ENCODE assay signal across 21 cellular contexts in the genomic region with DNA sequence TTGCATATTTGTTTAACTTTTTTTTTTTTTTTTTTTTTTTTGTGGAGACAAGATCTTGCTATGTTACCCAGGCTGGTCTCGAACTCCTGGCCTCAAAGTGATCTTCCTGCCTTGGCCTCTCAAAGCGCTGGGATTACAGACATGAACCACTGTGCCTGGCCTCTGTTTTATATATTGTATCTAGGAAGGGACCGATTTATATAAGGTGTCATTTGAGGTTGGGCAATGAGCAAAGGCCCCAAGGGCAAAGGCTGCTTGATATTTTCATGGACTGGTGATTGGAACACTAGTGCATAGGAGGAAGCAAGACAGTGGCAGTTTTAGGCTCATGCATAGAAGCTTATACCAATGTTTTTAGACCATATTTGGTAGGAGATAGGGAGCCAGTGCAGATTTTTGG. TPM values are rescaled to one million over a fixed set of nuclear protein-coding genes. Genes with fewer than 3 reads are reported as not detected.
DNase-seq lines count a peak whose midpoint lies in the region; ATAC-seq and TF ChIP-seq lines count a peak whose summit lies in the region.
"Had no signal": no experiment of that assay in that cellular context is flagged by ENCODE, and none has a peak within 500 bp of the region (broad histone marks: within the 10 kb centered on the region; RNA-seq: fewer than 3 reads in every experiment).

No MANE protein-coding gene starts in this region.

- H3K36me3 ChIP-seq in colonic mucosa (no peaks in the 10 kb centered on the region), mucosa of descending colon (ENCODE audit: low read depth) (no peaks in the 10 kb centered on the region), transverse colon (no peaks in the 10 kb centered on the region), MG63 (no peaks in the 10 kb centered on the region)
- H3K36me3 ChIP-seq: BE2C, HAP-1 had no signal

- H3K27me3 Mint-ChIP-seq in neural crest cell (ENCODE audit: low read depth): no peaks in the 10 kb centered on the region
- no peaks in the 10 kb centered on the region for H3K27me3 Mint-ChIP-seq in activated CD4-positive, alpha-beta memory T cell treated with anti-CD3 and anti-CD28 coated beads for 36 hours
- H3K27me3 Mint-ChIP-seq: CD4-positive, alpha-beta T cell; CD8-positive, alpha-beta memory T cell had no signal

- in situ Hi-C loops in transverse colon (cut with MboI; ENCODE audit: low pct_ligation_motif_present in 1 of 4, low pct_unique_long_range_greater_than_20kb in 1 of 4, low sequenced_read_pairs in 3 of 4): loop anchor here in 2 of 4 donors (10.0 to 25.0 kb wide), 2 partner anchors 101 to 109 kb away; no protein-coding TSS in a partner anchor

- no peaks in the 10 kb centered on the region for H3K27me3 ChIP-seq in colonic mucosa
- no peaks in the 10 kb centered on the region for H3K27me3 ChIP-seq in transverse colon
- no peaks in the 10 kb centered on the region for H3K27me3 ChIP-seq in MG63
- H3K27me3 ChIP-seq: BE2C; BLaER1 treated with 17β-estradiol and CSF1 and Interleukin-3, amounts not matched to agents 10 nM and 100 nM had no signal

- H3K4me1 ChIP-seq in colonic mucosa (no peaks in the 10 kb centered on the region), mucosa of descending colon (ENCODE audit: low read depth) (peaks cover 17% of the 10 kb centered on the region), transverse colon (peaks cover 0 to 45% (median 26%) of the 10 kb centered on the region in 4 donors)

- 85% methylated on average over 3 of the region's 3 CpGs; no CpG with 5 or more reads in 1 of the 2 donors for WGBS in transverse colon (ENCODE audit: low coverage in 1 of 2), 2 donors

- H3K27ac Mint-ChIP-seq in neural crest cell (ENCODE audit: unreplicated experiment): no peak overlapping the region
- H3K27ac Mint-ChIP-seq in activated CD4-positive, alpha-beta memory T cell treated with anti-CD3 and anti-CD28 coated beads for 36 hours: no peak overlapping the region
- H3K27ac Mint-ChIP-seq: CD4-positive, alpha-beta T cell had no signal

- peak overlapping the region in 1 of 2 donors; percentile 28 for H3K9ac ChIP-seq in colonic mucosa (ENCODE audit: low read depth in 2 of 2, low read length in 2 of 2)
- H3K9ac ChIP-seq: BLaER1 treated with 17β-estradiol and CSF1 and Interleukin-3, amounts not matched to agents 10 nM and 100 nM had no signal

- no peaks in the 10 kb centered on the region for H3K36me3 Mint-ChIP-seq in neural crest cell (ENCODE audit: low read depth)
- H3K36me3 Mint-ChIP-seq in activated CD4-positive, alpha-beta memory T cell treated with anti-CD3 and anti-CD28 coated beads for 36 hours: no peaks in the 10 kb centered on the region

- DNase-seq in colonic mucosa: no peak
- DNase-seq in mucosa of descending colon: no peak
- DNase-seq in neural crest cell (ENCODE audit: low read depth, low spot score): no peak
- peak; percentile 48 for DNase-seq in transverse colon
- DNase-seq in GM19240 (ENCODE audit: insufficient read length, low spot score): no peak
- no peak for DNase-seq in activated CD4-positive, alpha-beta memory T cell treated with anti-CD3 and anti-CD28 coated beads for 36 hours
- no peak for DNase-seq in MG63
- no peak for DNase-seq in stimulated activated CD4-positive, alpha-beta T cell treated with anti-CD3 and anti-CD28 coated beads, Interleukin-12 subunit alpha, Interleukin-12 subunit beta, amount 100 ng/mL, for 4 hours
- DNase-seq: AML-193; BE2C; CD4-positive, alpha-beta T cell; CD8-positive, alpha-beta memory T cell; DMS 273 treated with DMSO at 0.1 percent for 48 hours; DMS79; EL; GDM1; GOT3 had no signal

- H3K4me3 ChIP-seq in colonic mucosa (no peak overlapping the region), mucosa of descending colon (no peak overlapping the region), transverse colon (peak overlapping the region in 2 of 4 donors; percentile 1 to 78), MG63 (no peak overlapping the region)
- H3K4me3 ChIP-seq: BLaER1 treated with 17β-estradiol and CSF1 and Interleukin-3, amounts not matched to agents 10 nM and 100 nM; GM12878; HAP-1 had no signal

- CTCF ChIA-PET in activated CD4-positive, alpha-beta memory T cell treated with anti-CD3 and anti-CD28 coated beads for 36 hours (lab: Charles Lee): interaction anchor here (3.9 to 7.1 kb wide), 3 partner anchors 28 to 131 kb away, joined by 16 to 172 read pairs (median 59); no protein-coding TSS in a partner anchor

- peak overlapping the region; percentile 50 for H3K4me3 Mint-ChIP-seq in neural crest cell
- no peak overlapping the region for H3K4me3 Mint-ChIP-seq in activated CD4-positive, alpha-beta memory T cell treated with anti-CD3 and anti-CD28 coated beads for 36 hours
- H3K4me3 Mint-ChIP-seq: CD14-positive monocyte; CD4-positive, alpha-beta T cell; CD8-positive, alpha-beta memory T cell had no signal

- TF ChIP-seq CTCF in colonic mucosa (IDR thresholded peaks at IDR 0.05) (no peak), mucosa of descending colon (IDR thresholded peaks at IDR 0.05) (no peak), neural crest cell (conservative IDR thresholded peaks at IDR 0.05) (no peak), transverse colon (IDR thresholded peaks at IDR 0.05) (no peak)

- intact Hi-C loops in colonic mucosa (cut with DNase I): loop anchor here (5.0 kb wide), 1 partner anchor 111 kb away; no protein-coding TSS in a partner anchor
- intact Hi-C loops in mucosa of descending colon (cut with DNase I, micrococcal nuclease): loop anchor here in 1 of 2 donors (5.0 kb wide), 1 partner anchor 111 kb away; no protein-coding TSS in a partner anchor
- intact Hi-C loops in transverse colon (cut with DNase I; ENCODE audit: low total_unique reads): no loop called here
- intact Hi-C loops in activated CD4-positive, alpha-beta memory T cell treated with anti-CD3 and anti-CD28 coated beads for 36 hours (cut with micrococcal nuclease): loop anchor here (5.0 kb wide), 1 partner anchor 326 kb away; no protein-coding TSS in a partner anchor

- peak; percentile 3 for ATAC-seq in mucosa of descending colon
- ATAC-seq: GM12878 had no signal

- peaks cover 29% of the 10 kb centered on the region for H3K4me1 Mint-ChIP-seq in neural crest cell
- H3K4me1 Mint-ChIP-seq in activated CD4-positive, alpha-beta memory T cell treated with anti-CD3 and anti-CD28 coated beads for 36 hours (ENCODE audit: low read depth): peaks cover 25% of the 10 kb centered on the region

- H3K9me3 ChIP-seq in colonic mucosa (no peaks in the 10 kb centered on the region), mucosa of descending colon (no peaks in the 10 kb centered on the region), transverse colon (no peaks in the 10 kb centered on the region), MG63 (no peaks in the 10 kb centered on the region)
- H3K9me3 ChIP-seq: BE2C; BLaER1 treated with 17β-estradiol and CSF1 and Interleukin-3, amounts not matched to agents 10 nM and 100 nM; HAP-1 had no signal

- peak; percentile 28 for TF ChIP-seq POLR2A in transverse colon (IDR thresholded peaks at IDR 0.05)

- POLR2A ChIA-PET in activated CD4-positive, alpha-beta memory T cell treated with anti-CD3 and anti-CD28 coated beads for 36 hours (lab: Charles Lee): no interaction called here

- TF ChIP-seq EP300 in transverse colon (IDR thresholded peaks at IDR 0.05; ENCODE audit: low read depth): no peak

- H3K9me3 Mint-ChIP-seq in neural crest cell: no peaks in the 10 kb centered on the region
- H3K9me3 Mint-ChIP-seq in activated CD4-positive, alpha-beta memory T cell treated with anti-CD3 and anti-CD28 coated beads for 36 hours: no peaks in the 10 kb centered on the region
- H3K9me3 Mint-ChIP-seq: CD14-positive monocyte; CD4-positive, alpha-beta T cell; CD8-positive, alpha-beta memory T cell had no signal

- peak overlapping the region; percentile 2 for H3K27ac ChIP-seq in colonic mucosa
- H3K27ac ChIP-seq in transverse colon: peak overlapping the region; percentile 6 to 94 (median 32)
- H3K27ac ChIP-seq: BLaER1 treated with 17β-estradiol and CSF1 and Interleukin-3, amounts not matched to agents 10 nM and 100 nM had no signal

RNA-seq across cellular contexts. Expression of a gene that starts 3.2 kb away (rescaled TPM):
- total RNA-seq in colonic mucosa (100 to 1,000 TPM; 339 to 770 TPM), mucosa of descending colon (1,000 to 10,000 TPM in 1 of 3 donors, 100 to 1,000 TPM in 2; 562 to 1,399 (median 853) TPM), neural crest cell (14.2 and 14.3 TPM in 2 replicates), transverse colon (1,000 to 10,000 TPM in 2 of 4 donors, 100 to 1,000 TPM in 2; 233 to 1,489 (median 1,023) TPM)
- 1 to 10 TPM; 5.9 to 6.2 TPM for total RNA-seq in activated CD4-positive, alpha-beta memory T cell treated with anti-CD3 and anti-CD28 coated beads for 36 hours
- 8.7 and 13.2 TPM in 2 replicates for total RNA-seq in MG63 (2014; rRNA removed; shearing (Covaris generic); ENCODE audit: low replicate concordance)

RNA-seq across cellular contexts. Expression of a gene that starts 19.1 kb away (rescaled TPM):
- total RNA-seq in colonic mucosa (1 to 10 TPM; 1.5 to 2.7 TPM), mucosa of descending colon (1 to 10 TPM; 1.6 to 7.3 (median 3.4) TPM), neural crest cell (not detected in 2 replicates), transverse colon (1 to 10 TPM; 1.2 to 6.5 (median 3.5) TPM)
- total RNA-seq in activated CD4-positive, alpha-beta memory T cell treated with anti-CD3 and anti-CD28 coated beads for 36 hours: not detected
- total RNA-seq in MG63 (2014; rRNA removed; shearing (Covaris generic); ENCODE audit: low replicate concordance): not detected in 2 replicates
- total RNA-seq: CD4-positive, alpha-beta T cell; CD8-positive, alpha-beta memory T cell; GM12878 had no signal

RNA-seq across cellular contexts. Expression of a gene that starts 36.7 kb away (rescaled TPM):
- total RNA-seq in colonic mucosa (1 to 10 TPM; 3.9 to 4.6 TPM), mucosa of descending colon (1 to 10 TPM; 3.0 to 4.3 (median 4.2) TPM), neural crest cell (5.1 and 5.9 TPM in 2 replicates), transverse colon (1 to 10 TPM in 2 of 4 donors, under 1 TPM in 2; 0.20 to 2.5 (median 1.6) TPM)
- total RNA-seq in activated CD4-positive, alpha-beta memory T cell treated with anti-CD3 and anti-CD28 coated beads for 36 hours: 1 to 10 TPM; 2.5 to 2.6 TPM
- total RNA-seq in MG63 (2014; rRNA removed; shearing (Covaris generic); ENCODE audit: low replicate concordance): 4.9 and 6.6 TPM in 2 replicates

RNA-seq across cellular contexts. Expression of a gene that starts 36.8 kb away (rescaled TPM):
- total RNA-seq in colonic mucosa: 10 to 100 TPM; 21.8 to 40.2 TPM
- total RNA-seq in mucosa of descending colon: 10 to 100 TPM; 25.7 to 37.5 (median 31.2) TPM
- total RNA-seq in neural crest cell: 40.4 and 44.4 TPM in 2 replicates
- 10 to 100 TPM; 29.9 to 93.5 (median 38.1) TPM for total RNA-seq in transverse colon
- total RNA-seq in activated CD4-positive, alpha-beta memory T cell treated with anti-CD3 and anti-CD28 coated beads for 36 hours: 10 to 100 TPM; 29.4 to 31.3 TPM
- total RNA-seq in MG63 (2014; rRNA removed; shearing (Covaris generic); ENCODE audit: low replicate concordance): 28.9 and 38.2 TPM in 2 replicates

Comparison
In these comparisons a context has a peak if more than half of its experiments do, and no peak if none do; other contexts are left out.
1. RNA of a gene that starts 3.2 kb away (total RNA-seq): 233 to 1,489 TPM in transverse colon, 562 to 1,399 TPM in mucosa of descending colon and 339 to 770 TPM in colonic mucosa; 14.2 to 14.3 TPM in neural crest cell, 8.7 to 13.2 TPM in MG63 and 5.9 to 6.2 TPM in activated CD4-positive, alpha-beta memory T cell treated with anti-CD3 and anti-CD28 coated beads for 36 hours; every median in the first group is over 10 times any median in the second.